In the genomic region with DNA sequence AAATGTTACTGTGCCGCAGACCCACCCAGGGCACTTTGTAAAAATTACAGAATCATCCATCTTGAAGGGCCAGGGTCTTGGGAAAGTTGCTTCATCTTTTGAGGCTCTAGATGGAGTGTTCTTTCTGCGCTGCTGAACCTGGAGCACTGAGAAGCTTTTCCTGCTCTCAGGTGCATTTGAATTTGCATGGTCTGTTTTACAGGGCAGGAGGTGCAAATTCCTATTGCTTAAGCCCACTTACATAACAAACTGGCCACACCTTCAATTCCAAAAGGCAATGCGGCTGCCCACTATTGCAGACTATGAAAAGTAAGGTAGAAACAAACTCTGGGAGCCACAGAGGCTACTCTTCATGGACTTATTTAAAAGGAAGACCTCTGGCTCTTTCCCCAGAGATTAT, we compare ENCODE assay signal across 30 cellular contexts.
"Had no signal": no experiment of that assay in that cellular context is flagged by ENCODE, and none has a peak within 500 bp of the region (broad histone marks: within the 10 kb centered on the region; RNA-seq: fewer than 3 reads in every experiment).

No MANE protein-coding gene starts in this region.

- H3K27me3 Mint-ChIP-seq: activated CD4-positive, alpha-beta T cell treated with anti-CD3 and anti-CD28 coated beads, Interleukin-2, amount 10 ng/mL, durations not matched to agents 7 days and 5 days; activated naive CD4-positive, alpha-beta T cell treated with anti-CD3 and anti-CD28 coated beads, Interleukin-2, amount 50 U/mL, for 24 hours; activated naive CD8-positive, alpha-beta T cell treated with anti-CD3 and anti-CD28 coated beads, Interleukin-2, amount 50 U/mL, for 24 hours; stimulated activated naive B cell treated with anti-CD40 and anti-IgM and Interleukin-4, amounts not matched to agents 10 μg/mL and 1 μg/mL and 100 μg/mL, for 72 hours had no signal

- H3K27me3 ChIP-seq: heart right ventricle, stomach, thyroid gland, upper lobe of right lung had no signal

- H3K79me2 ChIP-seq: parathyroid adenoma had no signal

- H3K4me1 Mint-ChIP-seq: activated CD4-positive, alpha-beta memory T cell treated with anti-CD3 and anti-CD28 coated beads, Interleukin-2, amount 10 ng/mL, durations not matched to agents 7 days and 5 days; activated CD4-positive, alpha-beta T cell treated with anti-CD3 and anti-CD28 coated beads, Interleukin-2, amount 10 ng/mL, durations not matched to agents 7 days and 5 days; activated naive CD4-positive, alpha-beta T cell treated with anti-CD3 and anti-CD28 coated beads, Interleukin-2, amount 50 U/mL, for 24 hours; activated naive CD8-positive, alpha-beta T cell treated with anti-CD3 and anti-CD28 coated beads, Interleukin-2, amount 50 U/mL, for 24 hours; activated T-helper 17 cell treated with anti-CD3 and anti-CD28 coated beads, Interleukin-2, amount 50 U/mL, for 72 hours; T-helper 17 cell had no signal

- H3K4me3 ChIP-seq: heart right ventricle, psoas muscle, stomach, thyroid gland, upper lobe of right lung had no signal

- H2AFZ ChIP-seq: parathyroid adenoma had no signal

- H3K36me3 ChIP-seq: heart right ventricle, stomach, thyroid gland, upper lobe of right lung, WERI-Rb-1 had no signal

- H3K9ac ChIP-seq: parathyroid adenoma had no signal

- H3K27ac Mint-ChIP-seq: activated CD4-positive, alpha-beta memory T cell treated with anti-CD3 and anti-CD28 coated beads, Interleukin-2, amount 10 ng/mL, durations not matched to agents 7 days and 5 days; activated CD4-positive, alpha-beta T cell treated with anti-CD3 and anti-CD28 coated beads, Interleukin-2, amount 10 ng/mL, durations not matched to agents 7 days and 5 days; activated naive CD4-positive, alpha-beta T cell treated with anti-CD3 and anti-CD28 coated beads, Interleukin-2, amount 50 U/mL, for 24 hours; activated naive CD8-positive, alpha-beta T cell treated with anti-CD3 and anti-CD28 coated beads, Interleukin-2, amount 50 U/mL, for 24 hours; activated T-cell treated with anti-CD3 and anti-CD28 coated beads, Interleukin-2, amount 50 U/mL, for 24 hours; activated T-helper 17 cell treated with anti-CD3 and anti-CD28 coated beads, Interleukin-2, amount 50 U/mL, for 72 hours; effector memory CD8-positive, alpha-beta T cell; naive thymus-derived CD4-positive, alpha-beta T cell; stimulated activated naive B cell treated with anti-CD40 and anti-IgM and Interleukin-4, amounts not matched to agents 10 μg/mL and 1 μg/mL and 100 μg/mL, for 72 hours; T-helper 17 cell had no signal

- H3K36me3 Mint-ChIP-seq: activated naive CD4-positive, alpha-beta T cell treated with anti-CD3 and anti-CD28 coated beads, Interleukin-2, amount 50 U/mL, for 24 hours; naive thymus-derived CD4-positive, alpha-beta T cell; stimulated activated naive B cell treated with anti-CD40 and anti-IgM and Interleukin-4, amounts not matched to agents 10 μg/mL and 1 μg/mL and 100 μg/mL, for 72 hours had no signal

- H3K9me3 Mint-ChIP-seq: activated CD4-positive, alpha-beta memory T cell treated with anti-CD3 and anti-CD28 coated beads, Interleukin-2, amount 10 ng/mL, durations not matched to agents 7 days and 5 days; activated CD4-positive, alpha-beta T cell treated with anti-CD3 and anti-CD28 coated beads, Interleukin-2, amount 10 ng/mL, durations not matched to agents 7 days and 5 days; activated naive CD4-positive, alpha-beta T cell treated with anti-CD3 and anti-CD28 coated beads, Interleukin-2, amount 50 U/mL, for 24 hours; activated naive CD8-positive, alpha-beta T cell treated with anti-CD3 and anti-CD28 coated beads, Interleukin-2, amount 50 U/mL, for 24 hours; activated T-cell treated with anti-CD3 and anti-CD28 coated beads, Interleukin-2, amount 50 U/mL, for 24 hours; activated T-helper 17 cell treated with anti-CD3 and anti-CD28 coated beads, Interleukin-2, amount 50 U/mL, for 72 hours; effector memory CD8-positive, alpha-beta T cell; naive thymus-derived CD4-positive, alpha-beta T cell had no signal

- ATAC-seq: activated naive CD8-positive, alpha-beta T cell treated with anti-CD3 and anti-CD28 coated beads, Interleukin-2, amount 50 U/mL, for 24 hours; activated T-helper 17 cell treated with anti-CD3 and anti-CD28 coated beads, Interleukin-2, amount 50 U/mL, for 72 hours; effector memory CD8-positive, alpha-beta T cell; naive thymus-derived CD4-positive, alpha-beta T cell; psoas muscle; stimulated activated naive B cell treated with anti-CD40 and anti-IgM and Interleukin-4, amounts not matched to agents 10 μg/mL and 1 μg/mL and 100 μg/mL, for 72 hours; T-helper 17 cell; upper lobe of right lung had no signal

- H3K9me3 ChIP-seq: thyroid gland, upper lobe of right lung had no signal

- DNase-seq: activated CD4-positive, alpha-beta memory T cell treated with anti-CD3 and anti-CD28 coated beads, Interleukin-2, amount 10 ng/mL, durations not matched to agents 7 days and 5 days; activated CD4-positive, alpha-beta T cell treated with anti-CD3 and anti-CD28 coated beads for 1 hour; activated CD4-positive, alpha-beta T cell treated with anti-CD3 and anti-CD28 coated beads, Interleukin-2, amount 10 ng/mL, durations not matched to agents 7 days and 5 days; activated CD8-positive, alpha-beta memory T cell treated with anti-CD3 and anti-CD28 coated beads, Interleukin-2, amount 50 U/mL, for 48 hours; activated gamma-delta T cell treated with Interleukin-2 at 50 U/mL for 16 hours; activated naive CD8-positive, alpha-beta T cell treated with anti-CD3 and anti-CD28 coated beads, Interleukin-2, amount 50 U/mL, for 24 hours; activated T-cell treated with anti-CD3 and anti-CD28 coated beads, Interleukin-2, amount 50 U/mL, for 24 hours; amygdala; caudate nucleus; cortex of kidney; effector memory CD8-positive, alpha-beta T cell; foreskin fibroblast; heart right ventricle; islet precursor cell; midbrain; naive thymus-derived CD4-positive, alpha-beta T cell; nucleus accumbens; psoas muscle; stimulated activated CD4-positive, alpha-beta T cell treated with anti-CD3 and anti-CD28 coated beads, Interleukin-15, amount 100 ng/mL, for 24 hours; stimulated activated CD4-positive, alpha-beta T cell treated with anti-CD3 and anti-CD28 coated beads, Interleukin-2, amount 100 ng/mL, for 24 hours; stimulated activated naive B cell treated with anti-CD40 and anti-IgM and Interleukin-4, amounts not matched to agents 10 μg/mL and 1 μg/mL and 100 μg/mL, for 72 hours; stomach; T-helper 17 cell; T1000; thyroid gland; upper lobe of right lung; WERI-Rb-1 had no signal

- H3K4me1 ChIP-seq: parathyroid adenoma, psoas muscle had no signal

- H3K4me3 Mint-ChIP-seq: activated CD4-positive, alpha-beta memory T cell treated with anti-CD3 and anti-CD28 coated beads, Interleukin-2, amount 10 ng/mL, durations not matched to agents 7 days and 5 days; activated CD4-positive, alpha-beta T cell treated with anti-CD3 and anti-CD28 coated beads, Interleukin-2, amount 10 ng/mL, durations not matched to agents 7 days and 5 days; activated naive CD4-positive, alpha-beta T cell treated with anti-CD3 and anti-CD28 coated beads, Interleukin-2, amount 50 U/mL, for 24 hours; activated naive CD8-positive, alpha-beta T cell treated with anti-CD3 and anti-CD28 coated beads, Interleukin-2, amount 50 U/mL, for 24 hours; activated T-cell treated with anti-CD3 and anti-CD28 coated beads, Interleukin-2, amount 50 U/mL, for 24 hours; activated T-helper 17 cell treated with anti-CD3 and anti-CD28 coated beads, Interleukin-2, amount 50 U/mL, for 72 hours; effector memory CD8-positive, alpha-beta T cell; naive thymus-derived CD4-positive, alpha-beta T cell; stimulated activated naive B cell treated with anti-CD40 and anti-IgM and Interleukin-4, amounts not matched to agents 10 μg/mL and 1 μg/mL and 100 μg/mL, for 72 hours; T-helper 17 cell had no signal

- H3K27ac ChIP-seq: parathyroid adenoma, psoas muscle, stomach, thyroid gland, upper lobe of right lung, WERI-Rb-1 had no signal
